Comparison of ENCODE assay signal across 1 cellular context in the genomic region with DNA sequence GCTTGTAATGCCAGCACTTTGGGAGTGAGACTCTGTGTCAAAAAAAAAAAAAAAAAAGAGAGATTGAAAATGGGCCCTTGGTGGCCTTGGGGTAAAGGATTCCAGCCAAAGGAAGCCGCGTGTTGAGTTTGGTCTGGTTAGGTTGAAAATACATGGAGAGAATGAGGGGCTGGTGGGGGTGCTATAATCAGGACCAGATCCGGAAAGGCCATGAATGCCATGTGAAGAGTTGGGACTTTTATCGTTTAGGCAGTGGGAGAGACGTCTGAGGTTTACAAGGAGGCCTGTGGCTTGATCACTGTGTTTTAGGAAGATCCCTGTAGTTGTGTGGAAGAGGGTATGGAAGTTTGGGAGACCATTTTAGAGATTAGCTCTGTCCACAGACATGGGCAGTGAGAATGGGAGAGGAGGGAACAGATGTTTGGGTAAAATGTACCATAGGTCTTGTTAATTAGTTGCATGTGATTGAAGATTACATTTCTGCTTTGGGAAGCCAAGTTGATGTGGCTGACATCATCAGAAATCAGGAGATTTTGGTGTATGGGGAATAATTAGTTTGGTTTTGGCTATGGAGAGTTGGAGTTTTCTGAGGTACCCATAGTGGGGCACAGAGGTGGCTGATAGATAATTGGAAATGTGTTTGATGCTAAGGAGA.
TF ChIP-seq lines count a peak whose summit lies in the region.

No MANE protein-coding gene starts in this region.

TF ChIP-seq in IMR-90, 13 proteins besides CTCF, POLR2A, EP300 and RAD21:
- no peak for TF ChIP-seq MXI1 (IDR thresholded peaks at IDR 0.05; ENCODE audit: borderline replicate concordance, low read depth, low read length)
- TF ChIP-seq, protein P1, sequence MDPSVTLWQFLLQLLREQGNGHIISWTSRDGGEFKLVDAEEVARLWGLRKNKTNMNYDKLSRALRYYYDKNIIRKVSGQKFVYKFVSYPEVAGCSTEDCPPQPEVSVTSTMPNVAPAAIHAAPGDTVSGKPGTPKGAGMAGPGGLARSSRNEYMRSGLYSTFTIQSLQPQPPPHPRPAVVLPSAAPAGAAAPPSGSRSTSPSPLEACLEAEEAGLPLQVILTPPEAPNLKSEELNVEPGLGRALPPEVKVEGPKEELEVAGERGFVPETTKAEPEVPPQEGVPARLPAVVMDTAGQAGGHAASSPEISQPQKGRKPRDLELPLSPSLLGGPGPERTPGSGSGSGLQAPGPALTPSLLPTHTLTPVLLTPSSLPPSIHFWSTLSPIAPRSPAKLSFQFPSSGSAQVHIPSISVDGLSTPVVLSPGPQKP (IDR thresholded peaks at IDR 0.05; ENCODE audit: borderline replicate concordance, low read depth, low read length), result no peak
- no peak for TF ChIP-seq RCOR1 (IDR thresholded peaks at IDR 0.05; ENCODE audit: insufficient replicate concordance, low read length)
- TF ChIP-seq RFX5 (IDR thresholded peaks at IDR 0.05; ENCODE audit: low read depth, low read length), result no peak
- no peak for TF ChIP-seq NFE2L2 (IDR thresholded peaks at IDR 0.05; ENCODE audit: low read depth, low read length)
- no peak for TF ChIP-seq CHD1 (IDR thresholded peaks at IDR 0.05; ENCODE audit: low read depth, low read length)
- TF ChIP-seq, protein P2, sequence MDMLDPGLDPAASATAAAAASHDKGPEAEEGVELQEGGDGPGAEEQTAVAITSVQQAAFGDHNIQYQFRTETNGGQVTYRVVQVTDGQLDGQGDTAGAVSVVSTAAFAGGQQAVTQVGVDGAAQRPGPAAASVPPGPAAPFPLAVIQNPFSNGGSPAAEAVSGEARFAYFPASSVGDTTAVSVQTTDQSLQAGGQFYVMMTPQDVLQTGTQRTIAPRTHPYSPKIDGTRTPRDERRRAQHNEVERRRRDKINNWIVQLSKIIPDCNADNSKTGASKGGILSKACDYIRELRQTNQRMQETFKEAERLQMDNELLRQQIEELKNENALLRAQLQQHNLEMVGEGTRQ (IDR thresholded peaks at IDR 0.05; ENCODE audit: low read depth, low read length), result no peak
- TF ChIP-seq SMC3 (IDR thresholded peaks at IDR 0.05; ENCODE audit: low read depth, low read length), result no peak
- TF ChIP-seq BHLHE40 (IDR thresholded peaks at IDR 0.05; ENCODE audit: low read depth, low read length), result no peak
- no peak for TF ChIP-seq MAZ (IDR thresholded peaks at IDR 0.05; ENCODE audit: borderline replicate concordance, low read depth, low read length)
- TF ChIP-seq CEBPB (IDR thresholded peaks at IDR 0.05; ENCODE audit: low read depth, low read length), result no peak
- TF ChIP-seq FOS (IDR thresholded peaks at IDR 0.05; ENCODE audit: low read depth, low read length), result no peak
TF ChIP-seq in IMR-90: peak in this region for 0.
